In genomic region chr21:38852278-38852677, GRCh38 we compare ENCODE assay signal across 17 cellular contexts. TPM values are rescaled to one million over a fixed set of nuclear protein-coding genes. Genes with fewer than 3 reads are reported as not detected.
A peak's percentile ranks its signal among the peaks of the same experiment; 100 is the strongest.
DNase-seq lines count a peak whose midpoint lies in the region; ATAC-seq and TF ChIP-seq lines count a peak whose summit lies in the region.
"Had no signal": no experiment of that assay in that cellular context is flagged by ENCODE, and none has a peak within 500 bp of the region (broad histone marks: within the 10 kb centered on the region; RNA-seq: fewer than 3 reads in every experiment).

No MANE protein-coding gene starts in this region.

- no peak for TF ChIP-seq CTCF in mammary epithelial cell (conservative IDR thresholded peaks at IDR 0.05 in 1 of 2, IDR thresholded peaks at IDR 0.05 in 1 of 2; ENCODE audit: extremely low read depth in 1 of 2, insufficient read depth in 1 of 2, low read depth in 1 of 2, low read length in 2 of 2)
- no peak for TF ChIP-seq CTCF in esophagus muscularis mucosa (IDR thresholded peaks at IDR 0.05)
- TF ChIP-seq CTCF in osteocyte (IDR thresholded peaks at IDR 0.05), result no peak
- TF ChIP-seq CTCF in glutamatergic neuron (IDR thresholded peaks at IDR 0.05; ENCODE audit: partially characterized antibody, unreplicated experiment), result no peak

- ATAC-seq in natural killer cell treated with Interleukin-12 subunit alpha and Interleukin-12 subunit beta and Interleukin-15 and Interleukin-18, amount 100 ng/mL, for 72 hours, result no peak

- H3K27me3 Mint-ChIP-seq in osteocyte (ENCODE audit: unreplicated experiment) (no peaks in the 10 kb centered on the region), glutamatergic neuron (ENCODE audit: unreplicated experiment) (peaks cover 2% of the 10 kb centered on the region)
- peaks cover 32 to 54% of the 10 kb centered on the region in 2 donors for H3K27me3 Mint-ChIP-seq in natural killer cell treated with Interleukin-12 subunit alpha and Interleukin-12 subunit beta and Interleukin-15 and Interleukin-18, amount 100 ng/mL, for 72 hours

- CTCF ChIA-PET in mammary epithelial cell (lab: Charles Lee; ENCODE audit: low non-redundant PET), result interaction anchor here (1.0 kb wide), 1 partner anchor 141 kb away, joined by 3 read pairs; no protein-coding TSS in a partner anchor

- H3K4me3 ChIP-seq in mammary epithelial cell (replicated peaks in 1 of 3; ENCODE audit: insufficient read depth in 1 of 3, low read depth in 2 of 3, low read length in 3 of 3) (no peak overlapping the region), esophagus muscularis mucosa (no peak overlapping the region)

- no peak for TF ChIP-seq EP300 in esophagus muscularis mucosa (IDR thresholded peaks at IDR 0.05)

- H3K9me3 Mint-ChIP-seq in osteocyte (ENCODE audit: unreplicated experiment) (peaks cover 9% of the 10 kb centered on the region), glutamatergic neuron (ENCODE audit: unreplicated experiment) (no peaks in the 10 kb centered on the region)
- no peaks in the 10 kb centered on the region for H3K9me3 Mint-ChIP-seq in natural killer cell treated with Interleukin-12 subunit alpha and Interleukin-12 subunit beta and Interleukin-15 and Interleukin-18, amount 100 ng/mL, for 72 hours

- no peak overlapping the region for H3K27ac Mint-ChIP-seq in osteocyte (ENCODE audit: unreplicated experiment)
- H3K27ac Mint-ChIP-seq in natural killer cell treated with Interleukin-12 subunit alpha and Interleukin-12 subunit beta and Interleukin-15 and Interleukin-18, amount 100 ng/mL, for 72 hours, result no peak overlapping the region
- no peak overlapping the region for H3K27ac Mint-ChIP-seq in glutamatergic neuron (ENCODE audit: unreplicated experiment)

- H3K4me2 ChIP-seq in mammary epithelial cell (ENCODE audit: insufficient read depth, low read depth, low read length), result no peak overlapping the region

- intact Hi-C loops in mammary epithelial cell (cut with micrococcal nuclease), result loop anchor here (2.0 kb wide), 1 partner anchor 61 kb away; no protein-coding TSS in a partner anchor
- intact Hi-C loops in esophagus muscularis mucosa (cut with DNase I), result no loop called here

- H3K36me3 ChIP-seq in mammary epithelial cell (ENCODE audit: insufficient read depth, low read length) (no peaks in the 10 kb centered on the region), esophagus muscularis mucosa (no peaks in the 10 kb centered on the region)

- no peak overlapping the region for H2AFZ ChIP-seq in mammary epithelial cell (ENCODE audit: low read depth, low read length)

- H4K20me1 ChIP-seq in mammary epithelial cell (ENCODE audit: insufficient read depth, low read length), result no peaks in the 10 kb centered on the region

- H3K9me3 ChIP-seq in mammary epithelial cell (replicated peaks; ENCODE audit: insufficient read depth, low read length) (no peaks in the 10 kb centered on the region), esophagus muscularis mucosa (no peaks in the 10 kb centered on the region)

- H3K36me3 Mint-ChIP-seq in osteocyte (ENCODE audit: unreplicated experiment), result no peaks in the 10 kb centered on the region
- H3K36me3 Mint-ChIP-seq in natural killer cell treated with Interleukin-12 subunit alpha and Interleukin-12 subunit beta and Interleukin-15 and Interleukin-18, amount 100 ng/mL, for 72 hours, result no peaks in the 10 kb centered on the region
- no peaks in the 10 kb centered on the region for H3K36me3 Mint-ChIP-seq in glutamatergic neuron (ENCODE audit: unreplicated experiment)

- in situ Hi-C loops in mammary epithelial cell (cut with MboI; ENCODE audit: low sequenced_read_pairs in 2 of 2), result no loop called here

- no peaks in the 10 kb centered on the region for H3K79me2 ChIP-seq in mammary epithelial cell (ENCODE audit: insufficient read depth, low read length)

- dilution Hi-C loops in mammary epithelial cell (cut with HindIII; ENCODE audit: low sequenced_read_pairs), result loop anchor here (5.0 kb wide), 1 partner anchor 80 kb away; no protein-coding TSS in a partner anchor

- no peak overlapping the region for H3K9ac ChIP-seq in mammary epithelial cell (ENCODE audit: insufficient read depth, low read length)

- no peak overlapping the region for H3K4me3 Mint-ChIP-seq in osteocyte (ENCODE audit: unreplicated experiment)
- H3K4me3 Mint-ChIP-seq in natural killer cell treated with Interleukin-12 subunit alpha and Interleukin-12 subunit beta and Interleukin-15 and Interleukin-18, amount 100 ng/mL, for 72 hours, result no peak overlapping the region
- no peak overlapping the region for H3K4me3 Mint-ChIP-seq in glutamatergic neuron (ENCODE audit: unreplicated experiment)

- 85% methylated on average over 2 of the region's 3 CpGs for WGBS in mammary epithelial cell (ENCODE audit: low coverage, missing lambda C conversion rate)
- WGBS in esophagus muscularis mucosa, result 86% methylated on average over 3 of the region's 3 CpGs

- no peak overlapping the region for H3K27ac ChIP-seq in mammary epithelial cell (ENCODE audit: insufficient read depth, low read depth, low read length)
- H3K27ac ChIP-seq in esophagus muscularis mucosa (replicated peaks in 1 of 4), result no peak overlapping the region
- H3K27ac ChIP-seq: 22Rv1 had no signal

- H3K4me1 ChIP-seq in mammary epithelial cell (ENCODE audit: insufficient read depth, low read length) (peaks cover 34% of the 10 kb centered on the region), esophagus muscularis mucosa (peaks cover 0 to 16% (median 4%) of the 10 kb centered on the region in 4 donors)

- no peak for TF ChIP-seq POLR2A in esophagus muscularis mucosa (IDR thresholded peaks at IDR 0.05; ENCODE audit: low read depth)

- peak; percentile 6 for DNase-seq in DMS53 (lab: John Stamatoyannopoulos, UW)
- DNase-seq in DMS53 treated with DMSO at 0.1 percent for 48 hours (lab: John Stamatoyannopoulos, UW; ENCODE audit: unreplicated experiment), result no peak
- DNase-seq in mammary epithelial cell, result peak; percentile 64
- DNase-seq in esophagus muscularis mucosa (ENCODE audit: extremely low spot score), result peak; percentile 19
- peak; percentile 21 for DNase-seq in osteocyte (ENCODE audit: extremely low spot score, unreplicated experiment)
- DNase-seq in central memory CD4-positive, alpha-beta T cell, result no peak
- DNase-seq in natural killer cell treated with Interleukin-12 subunit alpha and Interleukin-12 subunit beta and Interleukin-15 and Interleukin-18, amount 100 ng/mL, for 72 hours (ENCODE audit: low spot score), result no peak
- no peak for DNase-seq in glutamatergic neuron
- DNase-seq: C1 segment of cervical spinal cord, DMS 273 treated with DMSO at 0.1 percent for 48 hours, EL, H7, Karpas-422, NCI-H1417, NCI-H2029, NCI-H510A treated with DMSO at 0.1 percent for 48 hours had no signal

- peaks cover 23% of the 10 kb centered on the region for H3K4me1 Mint-ChIP-seq in osteocyte (ENCODE audit: unreplicated experiment)
- no peaks in the 10 kb centered on the region for H3K4me1 Mint-ChIP-seq in natural killer cell treated with Interleukin-12 subunit alpha and Interleukin-12 subunit beta and Interleukin-15 and Interleukin-18, amount 100 ng/mL, for 72 hours (ENCODE audit: low read depth in 2 of 2)
- H3K4me1 Mint-ChIP-seq in glutamatergic neuron (ENCODE audit: low read depth, unreplicated experiment), result no peaks in the 10 kb centered on the region

- H3K27me3 ChIP-seq in mammary epithelial cell (ENCODE audit: insufficient read depth, low read length) (no peaks in the 10 kb centered on the region), esophagus muscularis mucosa (no peaks in the 10 kb centered on the region)

- no TSS peak for BruUV-seq in mammary epithelial cell (replicated peaks; lab: Mats Ljungman, UMichigan)

RNA-seq across cellular contexts. Expression of gene ETS2, which starts 46.5 kb away (rescaled TPM):
- 10 to 100 TPM; 60.3 to 62.3 TPM for total RNA-seq in mammary epithelial cell
- polyA plus RNA-seq in mammary epithelial cell, result 21.9 TPM
- polyA minus RNA-seq in mammary epithelial cell, result 27.6 TPM
- 100 to 1,000 TPM in 1 of 4 donors, 10 to 100 TPM in 3; 31.1 to 175 (median 63.8) TPM for total RNA-seq in esophagus muscularis mucosa
- 18.2 and 18.8 TPM in 2 replicates for total RNA-seq in osteocyte
- 10 to 100 TPM; 22.9 to 25.2 TPM for total RNA-seq in natural killer cell treated with Interleukin-12 subunit alpha and Interleukin-12 subunit beta and Interleukin-15 and Interleukin-18, amount 100 ng/mL, for 72 hours
- 16.2 TPM for total RNA-seq in glutamatergic neuron (ENCODE audit: unreplicated experiment)

Comparison
In these comparisons a context has a peak if more than half of its experiments do, and no peak if none do; other contexts are left out.
1. DNase-seq: peak in DMS53 (single experiment), mammary epithelial cell (single experiment), esophagus muscularis mucosa (single experiment) and osteocyte (single experiment); none in DMS53 treated with DMSO at 0.1 percent for 48 hours (single experiment), central memory CD4-positive, alpha-beta T cell (single experiment), natural killer cell treated with Interleukin-12 subunit alpha and Interleukin-12 subunit beta and Interleukin-15 and Interleukin-18, amount 100 ng/mL, for 72 hours (single experiment) and glutamatergic neuron (single experiment).